In genomic region chr2:231228223-231228622, GRCh38 we compare ENCODE assay signal across 9 cellular contexts. TPM values are rescaled to one million over a fixed set of nuclear protein-coding genes. Genes with fewer than 3 reads are reported as not detected.
DNase-seq lines count a peak whose midpoint lies in the region; ATAC-seq, FAIRE-seq and TF ChIP-seq lines count a peak whose summit lies in the region.
"Had no signal": no experiment of that assay in that cellular context is flagged by ENCODE, and none has a peak within 500 bp of the region (broad histone marks: within the 10 kb centered on the region; RNA-seq: fewer than 3 reads in every experiment).

No MANE protein-coding gene starts in this region.

- WGBS in HepG2 (ENCODE audit: low lambda C conversion rate) = 89% methylated on average over 4 of the region's 9 CpGs
- WGBS in ovary, 3 donors = 85 to 94% (median 86%) methylated on average over 8 to 9 of the region's 9 CpGs
- 88 to 91% methylated on average over 6 to 8 of the region's 9 CpGs for WGBS in lower leg skin, 2 donors

- TF ChIP-seq CTCF in HL-60 (IDR thresholded peaks at IDR 0.05; ENCODE audit: insufficient read depth, low read length) = no peak
- no peak for TF ChIP-seq CTCF in HepG2 (CRISPR knock-in tag; IDR thresholded peaks at IDR 0.05)
- TF ChIP-seq CTCF in ovary (IDR thresholded peaks at IDR 0.05) = no peak
- TF ChIP-seq CTCF in lower leg skin (IDR thresholded peaks at IDR 0.05) = no peak

- TF ChIP-seq POLR2A in HepG2 (IDR thresholded peaks at IDR 0.05; ENCODE audit: insufficient read depth in 1 of 2, low read depth in 2 of 2, low read length in 2 of 2) (no peak), ovary (IDR thresholded peaks at IDR 0.05) (no peak), lower leg skin (IDR thresholded peaks at IDR 0.05) (no peak)

- no peaks in the 10 kb centered on the region for H3K4me1 Mint-ChIP-seq in activated T-cell treated with anti-CD3 and anti-CD28 coated beads, Interleukin-2, amount 50 U/mL, for 72 hours (ENCODE audit: low read depth)

- DNase-seq in HL-60 (ENCODE audit: low read depth in 1 of 2, low spot score in 1 of 2) (peak in 1 of 2 experiments; percentile 4), HepG2 (ENCODE audit: low spot score) (no peak), ovary (no peak), lower leg skin (ENCODE audit: low spot score in 2 of 2) (no peak)
- no peak for DNase-seq in activated naive CD4-positive, alpha-beta T cell treated with anti-CD3 and anti-CD28 coated beads, Interleukin-2, amount 50 U/mL, for 16 hours
- DNase-seq in activated T-cell treated with anti-CD3 and anti-CD28 coated beads, Interleukin-2, amount 50 U/mL, for 72 hours = no peak
- DNase-seq: stimulated activated CD4-positive, alpha-beta T cell treated with anti-CD3 and anti-CD28 coated beads, Interleukin-4, amount 100 ng/mL, for 1 hour had no signal

- no peaks in the 10 kb centered on the region for H3K9me3 Mint-ChIP-seq in activated T-cell treated with anti-CD3 and anti-CD28 coated beads, Interleukin-2, amount 50 U/mL, for 72 hours

- no peak for FAIRE-seq in HepG2 (lab: Jason Lieb, UNC)

- no peak overlapping the region for H3K9ac ChIP-seq in HepG2 (ENCODE audit: insufficient read depth, low read depth, low read length)

- no TSS peak for BruUV-seq in HepG2 (replicated peaks; lab: Mats Ljungman, UMichigan)

- TF ChIP-seq RAD21 in HepG2 (CRISPR knock-in tag; IDR thresholded peaks at IDR 0.05) = no peak

- H3K79me2 ChIP-seq in HepG2 (ENCODE audit: insufficient read depth, low read length) = no peaks in the 10 kb centered on the region

- no peaks in the 10 kb centered on the region for H3K36me3 Mint-ChIP-seq in activated T-cell treated with anti-CD3 and anti-CD28 coated beads, Interleukin-2, amount 50 U/mL, for 72 hours (ENCODE audit: insufficient read depth in 2 of 2)

- H3K4me2 ChIP-seq in HepG2 (ENCODE audit: low read depth, low read length) = no peak overlapping the region

- no peak overlapping the region for H3K4me3 Mint-ChIP-seq in activated T-cell treated with anti-CD3 and anti-CD28 coated beads, Interleukin-2, amount 50 U/mL, for 72 hours

- intact Hi-C loops in HepG2 (cut with micrococcal nuclease; ENCODE audit: unreplicated experiment) (loop anchor here (2.0 kb wide), 1 partner anchor 69 kb away; no protein-coding TSS in a partner anchor), ovary (cut with DNase I) (loop anchor here (5.0 to 10.0 kb wide), 4 partner anchors 47 to 224 kb away; no protein-coding TSS in a partner anchor), lower leg skin (cut with DNase I; ENCODE audit: low total_unique reads) (no loop called here)

- H3K4me3 ChIP-seq in HL-60 (replicated peaks; ENCODE audit: insufficient read depth, low read length) = no peak overlapping the region
- no peak overlapping the region for H3K4me3 ChIP-seq in HepG2 (replicated peaks in 1 of 3; ENCODE audit: insufficient read depth in 1 of 3, low read depth in 2 of 3, low read length in 3 of 3)
- H3K4me3 ChIP-seq in ovary = no peak overlapping the region
- H3K4me3 ChIP-seq in lower leg skin (ENCODE audit: low read depth, poor library complexity, severe bottlenecking) = no peak overlapping the region

- no peak overlapping the region for H3K27ac Mint-ChIP-seq in activated T-cell treated with anti-CD3 and anti-CD28 coated beads, Interleukin-2, amount 50 U/mL, for 72 hours

- POLR2A ChIA-PET in HepG2 (lab: Yijun Ruan, JAX) = interaction anchor here (0.6 to 1.4 kb wide), 2 partner anchors 223 to 224 kb away, joined by 3 read pairs; no protein-coding TSS in a partner anchor

- peak; percentile 57 for ATAC-seq in GM18499 (IDR thresholded peaks at IDR 0.05; ENCODE audit: insufficient read depth, unreplicated experiment)
- ATAC-seq in GM21723 (IDR thresholded peaks at IDR 0.05; ENCODE audit: unreplicated experiment) = peak; percentile 75
- ATAC-seq in HepG2 = peak; percentile 46
- no peak for ATAC-seq in activated T-cell treated with anti-CD3 and anti-CD28 coated beads, Interleukin-2, amount 50 U/mL, for 72 hours (replicated peaks in 1 of 2)

- CTCF ChIA-PET in HepG2 (lab: Yijun Ruan, JAX; ENCODE audit: low intra/inter-chr PET ratio, low total read pairs) = interaction anchor here (0.8 to 3.2 kb wide), 6 partner anchors 165 to 224 kb away, joined by 3 to 14 read pairs (median 8); no protein-coding TSS in a partner anchor

- H3K9me3 ChIP-seq in HepG2 (ENCODE audit: low read length) = no peaks in the 10 kb centered on the region
- H3K9me3 ChIP-seq in ovary = no peaks in the 10 kb centered on the region

- H3K27ac ChIP-seq in HL-60 (replicated peaks) (peak overlapping the region; percentile 12; the same call in 1 of the 2 replicates), HepG2 (ENCODE audit: extremely low read length, insufficient read depth, low read length) (peak overlapping the region; percentile 26), ovary (no peak overlapping the region)

- TF ChIP-seq EP300 in HepG2 (IDR thresholded peaks at IDR 0.05; ENCODE audit: low read depth in 2 of 2, low read length in 2 of 2) (no peak), HepG2 (CRISPR knock-in tag; IDR thresholded peaks at IDR 0.05; ENCODE audit: borderline replicate concordance) (no peak), ovary (IDR thresholded peaks at IDR 0.05) (no peak)

- no peaks in the 10 kb centered on the region for H4K20me1 ChIP-seq in HepG2 (ENCODE audit: insufficient read depth, low read length)

- H3K36me3 ChIP-seq in HepG2 (replicated peaks in 1 of 2; ENCODE audit: control insufficient read depth in 1 of 2, insufficient read depth in 2 of 2, low read length in 2 of 2) (no peaks in the 10 kb centered on the region; a peak in 2 of 5 replicates), ovary (no peaks in the 10 kb centered on the region)

- H2AFZ ChIP-seq in HepG2 (ENCODE audit: low read length) = no peak overlapping the region

- H3K4me1 ChIP-seq in HepG2 (ENCODE audit: insufficient read depth, low read length) = peaks cover 14% of the 10 kb centered on the region
- H3K4me1 ChIP-seq in ovary (ENCODE audit: insufficient read depth) = peaks cover 1% of the 10 kb centered on the region

- no peaks in the 10 kb centered on the region for H3K27me3 Mint-ChIP-seq in activated T-cell treated with anti-CD3 and anti-CD28 coated beads, Interleukin-2, amount 50 U/mL, for 72 hours (ENCODE audit: low read depth)

- H3K27me3 ChIP-seq in HL-60 (ENCODE audit: insufficient read depth, poor library complexity, severe bottlenecking) (no peaks in the 10 kb centered on the region), HepG2 (ENCODE audit: control insufficient read depth in 1 of 2, insufficient read depth in 2 of 2, low read length in 2 of 2) (no peaks in the 10 kb centered on the region), ovary (no peaks in the 10 kb centered on the region)

- in situ Hi-C loops in HepG2 (cut with HindIII; ENCODE audit: extremely low pct_ligation_motif_present, low pct_unique_long_range_greater_than_20kb) = loop anchor here (5.0 kb wide), 1 partner anchor 184 kb away; no protein-coding TSS in a partner anchor

TF ChIP-seq in HepG2, 621 proteins besides CTCF, POLR2A, EP300 and RAD21:
- TF ChIP-seq ZBTB38 (CRISPR knock-in tag; IDR thresholded peaks at IDR 0.05) (no peak), GPN1 (CRISPR knock-in tag; IDR thresholded peaks at IDR 0.05; ENCODE audit: borderline replicate concordance) (no peak)

RNA-seq across cellular contexts. Expression of gene ARMC9, which starts 29.8 kb away (rescaled TPM):
- total RNA-seq in HepG2 (2016; rRNA removed; fragmentation: Illumina TruSeq; extraction: Trizol) (12.8 and 14.5 TPM in 2 replicates), ovary (10 to 100 TPM; 24.8 to 33.5 (median 29.9) TPM), lower leg skin (1 to 10 TPM; 2.2 to 6.9 (median 5.3) TPM)
- 5.3 and 5.6 TPM in 2 replicates for total RNA-seq in HepG2 (2016; cell fraction: cytosol; rRNA removed; fragmentation: Illumina TruSeq; extraction: Trizol; ENCODE audit: low read depth)
- 10.9 and 12.6 TPM in 2 replicates for total RNA-seq in HepG2 (2016; cell fraction: insoluble cytoplasmic fraction; rRNA removed; fragmentation: Illumina TruSeq; extraction: Trizol)
- total RNA-seq in HepG2 (2016; cell fraction: membrane; rRNA removed; fragmentation: Illumina TruSeq; extraction: Trizol) = 4.9 and 6.6 TPM in 2 replicates
- total RNA-seq in HepG2 (2016; cell fraction: nucleus; rRNA removed; fragmentation: Illumina TruSeq; extraction: Trizol) = 17.4 and 18.3 TPM in 2 replicates
- polyA plus RNA-seq in HepG2 (2011; rRNA removed) (7.0 and 9.1 TPM in 2 replicates), ovary (10 to 100 TPM; 16.7 to 23.9 TPM)
- polyA plus RNA-seq in HepG2 (2011; cell fraction: cytosol; rRNA removed) = 5.7 and 7.4 TPM in 2 replicates
- 11.9 and 14.3 TPM in 2 replicates for polyA plus RNA-seq in HepG2 (2011; cell fraction: nucleus; rRNA removed)
- polyA plus RNA-seq in HepG2 (2012) = 5.8 and 6.7 TPM in 2 replicates
- 1.2 and 1.3 TPM in 2 replicates for polyA plus RNA-seq in HepG2 (2016; cell fraction: cytosol; fragmentation: Illumina TruSeq; extraction: Trizol; ENCODE audit: low read depth)
- 8.7 and 10.7 TPM in 2 replicates for polyA plus RNA-seq in HepG2 (2016; cell fraction: insoluble cytoplasmic fraction; fragmentation: Illumina TruSeq; extraction: Trizol; ENCODE audit: low read depth)
- polyA plus RNA-seq in HepG2 (2016; cell fraction: membrane; fragmentation: Illumina TruSeq; extraction: Trizol; ENCODE audit: low read depth) = 1.9 and 3.0 TPM in 2 replicates
- 10.3 and 16.0 TPM in 2 replicates for polyA plus RNA-seq in HepG2 (2016; cell fraction: nucleus; fragmentation: Illumina TruSeq; extraction: Trizol; ENCODE audit: insufficient read depth, low read depth)
- polyA minus RNA-seq in HepG2 (2011; rRNA and poly(A)+ RNA removed; ENCODE audit: low replicate concordance) = 27.1 and 32.1 TPM in 2 replicates
- polyA minus RNA-seq in HepG2 (2011; cell fraction: cytosol; rRNA and poly(A)+ RNA removed) = 5.9 and 7.2 TPM in 2 replicates
- polyA minus RNA-seq in HepG2 (2011; cell fraction: nucleus; rRNA and poly(A)+ RNA removed) = 29.2 and 35.8 TPM in 2 replicates
- 1 to 10 TPM; 1.4 to 2.1 TPM for total RNA-seq in activated T-cell treated with anti-CD3 and anti-CD28 coated beads, Interleukin-2, amount 50 U/mL, for 72 hours

Comparison
In these comparisons a context has a peak if more than half of its experiments do, and no peak if none do; other contexts are left out.
1. ATAC-seq: peak in GM18499 (single experiment), GM21723 (single experiment) and HepG2 (single experiment); none in activated T-cell treated with anti-CD3 and anti-CD28 coated beads, Interleukin-2, amount 50 U/mL, for 72 hours (0 of 2).
2. H3K27ac ChIP-seq: peak in HL-60 (single experiment) and HepG2 (single experiment); none in ovary (0 of 2).